Comparison of ENCODE assay signal across 7 cellular contexts in the genomic region with DNA sequence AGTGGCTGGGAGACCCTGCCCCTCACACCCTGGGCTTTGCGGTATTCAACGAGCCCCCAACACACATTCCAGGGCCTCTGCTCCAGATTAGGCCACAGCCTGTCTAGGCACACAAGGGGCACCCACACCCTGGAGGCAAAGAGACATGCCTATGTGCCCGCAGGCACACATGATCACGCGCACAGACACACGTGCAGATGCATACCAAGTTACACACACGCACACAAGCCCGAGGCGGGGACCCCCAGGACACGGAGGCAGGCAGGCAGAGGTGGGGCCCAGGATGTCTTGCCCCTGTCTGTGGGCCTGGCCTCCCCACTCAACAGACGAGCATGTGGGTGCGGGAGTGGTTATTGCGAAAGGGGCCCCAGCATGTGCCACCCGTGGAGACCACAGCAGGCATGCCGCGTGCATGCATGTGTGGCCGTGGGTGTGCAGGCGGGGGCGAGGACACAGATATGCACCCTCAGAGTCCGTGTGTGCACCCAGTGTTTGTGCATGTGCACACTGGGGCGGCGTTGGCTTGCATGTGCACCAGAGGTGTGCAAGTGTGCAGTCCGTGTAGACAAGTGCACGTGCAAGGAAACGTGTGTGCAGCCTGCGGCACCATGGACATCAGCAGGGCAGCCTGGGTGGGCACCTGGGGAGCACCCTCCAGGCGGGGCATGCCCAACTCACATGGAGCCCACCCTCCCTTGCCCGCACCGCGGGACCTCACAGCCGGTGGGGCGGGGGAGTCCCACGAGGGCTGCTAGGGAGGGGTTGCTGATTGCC. TPM values are rescaled to one million over a fixed set of nuclear protein-coding genes. Genes with fewer than 3 reads are reported as not detected.
DNase-seq lines count a peak whose midpoint lies in the region; ATAC-seq and TF ChIP-seq lines count a peak whose summit lies in the region.
"Not testable (repeated sequence)": the region's sequence is repeated elsewhere in the genome, so short reads cannot be mapped to it uniquely, and the experiment has no call there.

No MANE protein-coding gene starts in this region.

- not testable (repeated sequence) for H3K4ac ChIP-seq in mesenchymal stem cell (ENCODE audit: low read depth in 1 of 2, low read length in 2 of 2)

- not testable (repeated sequence) for H2BK5ac ChIP-seq in mesenchymal stem cell (ENCODE audit: low read depth, low read length, poor library complexity, severe bottlenecking)

- TF ChIP-seq CTCF in activated CD8-positive, alpha-beta T cell treated with anti-CD3 and anti-CD28 coated beads for 36 hours (IDR thresholded peaks at IDR 0.05); breast epithelium (IDR thresholded peaks at IDR 0.05); glutamatergic neuron (IDR thresholded peaks at IDR 0.05; ENCODE audit: partially characterized antibody, unreplicated experiment); retinal pigment epithelial cell (conservative IDR thresholded peaks at IDR 0.05; ENCODE audit: low read depth, low read length): not testable (repeated sequence)

- H3K79me1 ChIP-seq in mesenchymal stem cell (replicated peaks; ENCODE audit: low read length, poor library complexity, severe bottlenecking) = not testable (repeated sequence)

- peak overlapping the region; percentile 97 for H3K4me2 ChIP-seq in mesenchymal stem cell (ENCODE audit: low read length, poor library complexity, severe bottlenecking)

- not testable (repeated sequence) for H3K9me3 ChIP-seq in NT2/D1 (ENCODE audit: insufficient read depth, low read length); breast epithelium; mesenchymal stem cell (ENCODE audit: control insufficient read depth, low read length)

- not testable (repeated sequence) for H3K9me3 Mint-ChIP-seq in activated CD8-positive, alpha-beta T cell treated with anti-CD3 and anti-CD28 coated beads for 36 hours; glutamatergic neuron (ENCODE audit: unreplicated experiment)

- POLR2A ChIA-PET in activated CD8-positive, alpha-beta T cell treated with anti-CD3 and anti-CD28 coated beads for 36 hours (lab: Charles Lee) = not testable (repeated sequence)

- not testable (repeated sequence) for H3K27ac Mint-ChIP-seq in activated CD8-positive, alpha-beta T cell treated with anti-CD3 and anti-CD28 coated beads for 36 hours
- H3K27ac Mint-ChIP-seq in glutamatergic neuron (ENCODE audit: unreplicated experiment) = peak overlapping the region; percentile 68

- not testable (repeated sequence) for TF ChIP-seq POLR2A in breast epithelium (IDR thresholded peaks at IDR 0.05)

- 74% methylated on average over 33 of the region's 33 CpGs for WGBS in mesenchymal stem cell

- not testable (repeated sequence) for H2BK12ac ChIP-seq in mesenchymal stem cell (ENCODE audit: low read length in 2 of 2)

- H4K8ac ChIP-seq in mesenchymal stem cell (ENCODE audit: low read length) = peak overlapping the region; percentile 17

- intact Hi-C loops in activated CD8-positive, alpha-beta T cell treated with anti-CD3 and anti-CD28 coated beads for 36 hours (cut with micrococcal nuclease) = loop anchor here (5.0 kb wide), 1 partner anchor 110 kb away; no protein-coding TSS in a partner anchor
- intact Hi-C loops in breast epithelium (cut with DNase I; ENCODE audit: low total_unique reads) = not testable (repeated sequence)

- peak overlapping the region; percentile 74 for H3K9ac ChIP-seq in NT2/D1 (ENCODE audit: insufficient read length, low read depth)
- not testable (repeated sequence) for H3K9ac ChIP-seq in mesenchymal stem cell (ENCODE audit: low read length)

- not testable (repeated sequence) for H4K91ac ChIP-seq in mesenchymal stem cell (ENCODE audit: low read length)

- CTCF ChIA-PET in activated CD8-positive, alpha-beta T cell treated with anti-CD3 and anti-CD28 coated beads for 36 hours (lab: Charles Lee) = not testable (repeated sequence)

- not testable (repeated sequence) for H2BK15ac ChIP-seq in mesenchymal stem cell (ENCODE audit: low read depth, poor library complexity, severe bottlenecking)

- H2AK5ac ChIP-seq in mesenchymal stem cell (ENCODE audit: low read length, severe bottlenecking) = not testable (repeated sequence)

- peak; percentile 22 for DNase-seq in G401 (ENCODE audit: low spot score)
- DNase-seq in NT2/D1 (ENCODE audit: low read depth, low spot score); activated CD8-positive, alpha-beta T cell treated with anti-CD3 and anti-CD28 coated beads for 36 hours; breast epithelium (ENCODE audit: low spot score in 2 of 2); glutamatergic neuron; mesenchymal stem cell; retinal pigment epithelial cell (ENCODE audit: low read depth): not testable (repeated sequence)

- not testable (repeated sequence) for H3K4me1 Mint-ChIP-seq in activated CD8-positive, alpha-beta T cell treated with anti-CD3 and anti-CD28 coated beads for 36 hours (ENCODE audit: low read depth)
- H3K4me1 Mint-ChIP-seq in glutamatergic neuron (ENCODE audit: low read depth, unreplicated experiment) = peaks cover 22% of the 10 kb centered on the region

- not testable (repeated sequence) for H3K4me1 ChIP-seq in NT2/D1 (ENCODE audit: insufficient read depth, insufficient read length); breast epithelium
- H3K4me1 ChIP-seq in mesenchymal stem cell (ENCODE audit: control insufficient read depth, insufficient read depth, low read depth, low read length) = peaks cover 37% of the 10 kb centered on the region

- not testable (repeated sequence) for H3K27ac ChIP-seq in breast epithelium; mesenchymal stem cell (ENCODE audit: low read length, poor library complexity, severe bottlenecking)

- H3K4me3 Mint-ChIP-seq in activated CD8-positive, alpha-beta T cell treated with anti-CD3 and anti-CD28 coated beads for 36 hours = peak overlapping the region; percentile 50
- peak overlapping the region; percentile 82 for H3K4me3 Mint-ChIP-seq in glutamatergic neuron (ENCODE audit: unreplicated experiment)

- not testable (repeated sequence) for H3K23ac ChIP-seq in mesenchymal stem cell (ENCODE audit: low read length in 2 of 2)

- not testable (repeated sequence) for H3K27me3 Mint-ChIP-seq in activated CD8-positive, alpha-beta T cell treated with anti-CD3 and anti-CD28 coated beads for 36 hours; glutamatergic neuron (ENCODE audit: unreplicated experiment)

- not testable (repeated sequence) for H3K36me3 ChIP-seq in NT2/D1 (ENCODE audit: insufficient read depth, insufficient read length, low read length); breast epithelium; mesenchymal stem cell (ENCODE audit: control insufficient read depth in 1 of 2, insufficient read depth in 2 of 2, low read depth in 1 of 2, low read length in 2 of 2)

- H3K4me3 ChIP-seq in NT2/D1 (ENCODE audit: insufficient read length, low read depth) (peak overlapping the region; percentile 51), breast epithelium (peak overlapping the region in 2 of 3 donors; percentile 60 to 84), retinal pigment epithelial cell (ENCODE audit: low read length) (peak overlapping the region; percentile 40)
- not testable (repeated sequence) for H3K4me3 ChIP-seq in mesenchymal stem cell (ENCODE audit: insufficient read depth in 1 of 2, low read depth in 1 of 2, low read length in 2 of 2)

- not testable (repeated sequence) for H3K18ac ChIP-seq in mesenchymal stem cell (ENCODE audit: low read depth in 1 of 2, low read length in 2 of 2)

- not testable (repeated sequence) for H3K14ac ChIP-seq in mesenchymal stem cell (ENCODE audit: low read length in 2 of 2)

- H2AFZ ChIP-seq in mesenchymal stem cell (ENCODE audit: low read depth, low read length) = not testable (repeated sequence)

- H2BK120ac ChIP-seq in mesenchymal stem cell (ENCODE audit: low read depth, low read length) = not testable (repeated sequence)

- in situ Hi-C loops in G401 (cut with HindIII; ENCODE audit: low sequenced_read_pairs) = not testable (repeated sequence)

- ATAC-seq in activated CD8-positive, alpha-beta T cell treated with anti-CD3 and anti-CD28 coated beads for 36 hours = not testable (repeated sequence)

- H3K27me3 ChIP-seq in NT2/D1 (ENCODE audit: insufficient read depth, insufficient read length); breast epithelium: not testable (repeated sequence)
- peaks cover 0 to 24% of the 10 kb centered on the region in 2 experiments for H3K27me3 ChIP-seq in mesenchymal stem cell (ENCODE audit: control insufficient read depth in 1 of 2, insufficient read depth in 1 of 2, low read length in 2 of 2)

- H3K36me3 Mint-ChIP-seq in activated CD8-positive, alpha-beta T cell treated with anti-CD3 and anti-CD28 coated beads for 36 hours (ENCODE audit: low read depth); glutamatergic neuron (ENCODE audit: unreplicated experiment): not testable (repeated sequence)

RNA-seq across cellular contexts. Expression of gene RTN4R, which starts 1.3 kb away (rescaled TPM):
- total RNA-seq in G401 (2014; rRNA removed; shearing (Covaris generic)) = 39.2 and 50.4 TPM in 2 replicates
- total RNA-seq in activated CD8-positive, alpha-beta T cell treated with anti-CD3 and anti-CD28 coated beads for 36 hours = 1 to 10 TPM; 2.8 to 3.7 TPM
- total RNA-seq in breast epithelium = 1 to 10 TPM in 2 of 3 donors, under 1 TPM in 1; 0.48 to 2.0 (median 1.9) TPM
- total RNA-seq in glutamatergic neuron (ENCODE audit: unreplicated experiment) = 38.3 TPM
- 0.79 TPM for polyA plus RNA-seq in mesenchymal stem cell (2013, experiment 1 of 2)
- 0.93 TPM for polyA plus RNA-seq in mesenchymal stem cell (2013, experiment 2 of 2)

RNA-seq across cellular contexts. Expression of gene DGCR6L, which starts 53.0 kb away (rescaled TPM):
- 54.1 and 59.2 TPM in 2 replicates for total RNA-seq in G401 (2014; rRNA removed; shearing (Covaris generic))
- 10 to 100 TPM; 30.7 to 32.0 TPM for total RNA-seq in activated CD8-positive, alpha-beta T cell treated with anti-CD3 and anti-CD28 coated beads for 36 hours
- total RNA-seq in breast epithelium = 10 to 100 TPM; 58.3 to 73.6 (median 60.6) TPM
- 24.1 TPM for total RNA-seq in glutamatergic neuron (ENCODE audit: unreplicated experiment)
- 24.5 TPM for polyA plus RNA-seq in mesenchymal stem cell (2013, experiment 1 of 2)
- polyA plus RNA-seq in mesenchymal stem cell (2013, experiment 2 of 2) = 24.9 TPM
